In genomic region chr1:72186733-72187307, GRCh38 we compare ENCODE assay signal across 8 cellular contexts.
DNase-seq lines count a peak whose midpoint lies in the region; ATAC-seq and TF ChIP-seq lines count a peak whose summit lies in the region.

No MANE protein-coding gene starts in this region.

- DNase-seq in heart right ventricle (no peak), right cardiac atrium (no peak), SK-N-MC (ENCODE audit: low read depth, low spot score) (peak; percentile 30), uterus (no peak), NCI-H226 (no peak), NCI-H748 (lab: John Stamatoyannopoulos, UW; ENCODE audit: unreplicated experiment) (no peak), natural killer cell (no peak)

- no peaks in the 10 kb centered on the region for H3K9me3 ChIP-seq in heart right ventricle
- H3K9me3 ChIP-seq in right cardiac atrium (ENCODE audit: control insufficient read depth, low read length): no peaks in the 10 kb centered on the region
- no peaks in the 10 kb centered on the region for H3K9me3 ChIP-seq in SK-N-MC (ENCODE audit: low read depth, low read length)
- H3K9me3 ChIP-seq in gastroesophageal sphincter: no peaks in the 10 kb centered on the region
- no peaks in the 10 kb centered on the region for H3K9me3 ChIP-seq in uterus

- TF ChIP-seq POLR2A in gastroesophageal sphincter (IDR thresholded peaks at IDR 0.05) (no peak), uterus (IDR thresholded peaks at IDR 0.05) (no peak)

- no peak overlapping the region for H3K9ac ChIP-seq in SK-N-MC (ENCODE audit: insufficient read length)

- ATAC-seq in heart right ventricle (no peak), right cardiac atrium (no peak), gastroesophageal sphincter (no peak), natural killer cell (no peak)

- H3K4me3 ChIP-seq in heart right ventricle (no peak overlapping the region), right cardiac atrium (ENCODE audit: low read length) (no peak overlapping the region), SK-N-MC (no peak overlapping the region), gastroesophageal sphincter (no peak overlapping the region), uterus (no peak overlapping the region)

- TF ChIP-seq EP300 in gastroesophageal sphincter (IDR thresholded peaks at IDR 0.05): no peak

- H3K4me1 ChIP-seq in heart right ventricle (no peaks in the 10 kb centered on the region), right cardiac atrium (ENCODE audit: control insufficient read depth, insufficient read depth, low read length) (no peaks in the 10 kb centered on the region), gastroesophageal sphincter (peaks cover 11 to 51% (median 14%) of the 10 kb centered on the region in 3 donors), uterus (no peaks in the 10 kb centered on the region)

- peaks cover 0 to 3% of the 10 kb centered on the region in 2 donors for H3K9me3 Mint-ChIP-seq in natural killer cell

- 87 to 90% methylated on average over 1 of the region's 1 CpG for WGBS in heart right ventricle, 2 donors
- WGBS in right cardiac atrium: 83% methylated on average over 1 of the region's 1 CpG
- WGBS in gastroesophageal sphincter (ENCODE audit: low coverage in 1 of 2), 2 donors: 88 to 100% methylated on average over 1 of the region's 1 CpG

- H3K4me1 Mint-ChIP-seq in natural killer cell: no peaks in the 10 kb centered on the region

- TF ChIP-seq CTCF in heart right ventricle (IDR thresholded peaks at IDR 0.05): peak in 8 of 9 donors; percentile 8 to 56 (median 42)
- peak; percentile 52 to 67 (median 60) for TF ChIP-seq CTCF in gastroesophageal sphincter (IDR thresholded peaks at IDR 0.05)
- peak in 3 of 4 experiments; percentile 20 to 34 (median 29) for TF ChIP-seq CTCF in uterus (IDR thresholded peaks at IDR 0.05)
- no peak for TF ChIP-seq CTCF in natural killer cell (IDR thresholded peaks at IDR 0.05)

- H3K27me3 Mint-ChIP-seq in natural killer cell (ENCODE audit: low read depth in 2 of 2): no peaks in the 10 kb centered on the region

- H3K36me3 ChIP-seq in heart right ventricle: no peaks in the 10 kb centered on the region
- no peaks in the 10 kb centered on the region for H3K36me3 ChIP-seq in SK-N-MC (ENCODE audit: insufficient read depth, low read length)
- H3K36me3 ChIP-seq in gastroesophageal sphincter: no peaks in the 10 kb centered on the region
- H3K36me3 ChIP-seq in uterus: no peaks in the 10 kb centered on the region

- H3K4me3 Mint-ChIP-seq in natural killer cell: no peak overlapping the region

- no peak overlapping the region for H3K27ac Mint-ChIP-seq in natural killer cell

- intact Hi-C loops in heart right ventricle (cut with DNase I) (loop anchor here in 1 of 10 donors (1.0 kb wide), 1 partner anchor 13 kb away; no protein-coding TSS in a partner anchor), right cardiac atrium (cut with DNase I) (no loop called here), uterus (cut with DNase I; ENCODE audit: low total_unique reads) (no loop called here), natural killer cell (cut with micrococcal nuclease) (no loop called here)

- H3K27ac ChIP-seq in heart right ventricle (no peak overlapping the region), right cardiac atrium (ENCODE audit: low read length) (no peak overlapping the region), SK-N-MC (no peak overlapping the region), gastroesophageal sphincter (peak overlapping the region in 1 of 4 donors; percentile 8), uterus (no peak overlapping the region)

- no peaks in the 10 kb centered on the region for H3K36me3 Mint-ChIP-seq in natural killer cell

- no peaks in the 10 kb centered on the region for H3K27me3 ChIP-seq in heart right ventricle
- H3K27me3 ChIP-seq in right cardiac atrium (ENCODE audit: control insufficient read depth, insufficient read depth): no peaks in the 10 kb centered on the region
- H3K27me3 ChIP-seq in gastroesophageal sphincter: no peaks in the 10 kb centered on the region
- H3K27me3 ChIP-seq in uterus: no peaks in the 10 kb centered on the region
